In the genomic region with DNA sequence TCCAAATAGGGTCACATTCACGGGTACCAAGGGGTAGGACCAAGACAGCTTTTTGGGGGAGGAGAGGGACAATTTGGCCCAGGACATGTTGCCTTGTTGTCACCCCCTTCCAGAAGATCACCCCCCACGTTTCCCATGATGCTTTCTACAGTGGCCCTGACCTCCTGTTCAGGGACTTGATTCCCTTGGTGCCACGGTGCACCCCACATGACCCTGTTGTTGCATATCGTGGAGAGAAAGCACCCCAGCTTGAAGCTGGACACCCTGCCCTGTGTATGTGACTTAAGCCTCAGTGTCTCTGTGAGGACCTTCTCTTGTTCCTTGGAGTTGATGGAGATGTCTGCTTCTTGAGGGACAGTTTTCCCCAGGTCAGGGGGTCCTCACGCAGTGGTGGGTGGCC, we compare ENCODE assay signal across 29 cellular contexts. TPM values are rescaled to one million over a fixed set of nuclear protein-coding genes. Genes with fewer than 3 reads are reported as not detected.
"Had no signal": no experiment of that assay in that cellular context is flagged by ENCODE, and none has a peak within 500 bp of the region (broad histone marks: within the 10 kb centered on the region; RNA-seq: fewer than 3 reads in every experiment).

No MANE protein-coding gene starts in this region.

- H3K4me3 ChIP-seq: ascending aorta, SJCRH30, SK-N-MC had no signal

- H3K27ac ChIP-seq: SK-N-MC, WERI-Rb-1 had no signal

- H3K36me3 Mint-ChIP-seq: activated CD8-positive, alpha-beta memory T cell treated with anti-CD3 and anti-CD28 coated beads, Interleukin-2, amount 10 ng/mL, durations not matched to agents 7 days and 5 days; activated naive CD4-positive, alpha-beta T cell treated with anti-CD3 and anti-CD28 coated beads, Interleukin-2, amount 50 U/mL, for 24 hours had no signal

- H3K27ac Mint-ChIP-seq: activated CD4-positive, alpha-beta memory T cell treated with anti-CD3 and anti-CD28 coated beads, Interleukin-2, amount 10 ng/mL, durations not matched to agents 7 days and 5 days; activated CD8-positive, alpha-beta memory T cell treated with anti-CD3 and anti-CD28 coated beads, Interleukin-2, amount 10 ng/mL, durations not matched to agents 7 days and 5 days; activated naive CD4-positive, alpha-beta T cell treated with anti-CD3 and anti-CD28 coated beads, Interleukin-2, amount 50 U/mL, for 24 hours had no signal

- H3K27me3 ChIP-seq: ascending aorta, SJCRH30 had no signal

- H3K27me3 Mint-ChIP-seq: activated CD8-positive, alpha-beta memory T cell treated with anti-CD3 and anti-CD28 coated beads, Interleukin-2, amount 10 ng/mL, durations not matched to agents 7 days and 5 days; activated naive CD4-positive, alpha-beta T cell treated with anti-CD3 and anti-CD28 coated beads, Interleukin-2, amount 50 U/mL, for 24 hours had no signal

- DNase-seq: activated CD4-positive, alpha-beta memory T cell treated with anti-CD3 and anti-CD28 coated beads, Interleukin-2, amount 10 ng/mL, durations not matched to agents 7 days and 5 days; activated CD4-positive, alpha-beta T cell treated with anti-CD3 and anti-CD28 coated beads for 1 hour; activated CD4-positive, alpha-beta T cell treated with anti-CD3 and anti-CD28 coated beads for 48 hours; activated CD4-positive, CD25-positive, alpha-beta regulatory T cell; activated CD8-positive, alpha-beta memory T cell treated with anti-CD3 and anti-CD28 coated beads for 24 hours; activated CD8-positive, alpha-beta memory T cell treated with anti-CD3 and anti-CD28 coated beads, Interleukin-2, amount 10 ng/mL, durations not matched to agents 7 days and 5 days; activated CD8-positive, alpha-beta memory T cell treated with anti-CD3 and anti-CD28 coated beads, Interleukin-2, amount 50 U/mL, for 48 hours; activated effector memory CD4-positive, alpha-beta T cell treated with Interleukin-2 at 50 U/mL for 16 hours; activated T-cell treated with anti-CD3 and anti-CD28 coated beads, Interleukin-2, amount 50 U/mL, for 48 hours; amniotic stem cell; Karpas-422; KBM-7; NCI-H1105; NCI-H1417 treated with DMSO at 0.1 percent for 48 hours; NCI-H1930; NCI-H2081 treated with DMSO at 0.1 percent for 48 hours; NCI-H226; NCI-H524 treated with DMSO at 0.1 percent for 48 hours; Right ventricle myocardium superior; SJCRH30; T1000; WERI-Rb-1 had no signal

- H3K9me3 Mint-ChIP-seq: activated CD4-positive, alpha-beta memory T cell treated with anti-CD3 and anti-CD28 coated beads, Interleukin-2, amount 10 ng/mL, durations not matched to agents 7 days and 5 days; activated naive CD4-positive, alpha-beta T cell treated with anti-CD3 and anti-CD28 coated beads, Interleukin-2, amount 50 U/mL, for 24 hours had no signal

- H3K9me3 ChIP-seq: ascending aorta, SJCRH30 had no signal

- ATAC-seq: activated CD8-positive, alpha-beta memory T cell treated with anti-CD3 and anti-CD28 coated beads, Interleukin-2, amount 10 ng/mL, durations not matched to agents 7 days and 5 days had no signal

- H3K4me3 Mint-ChIP-seq: activated CD4-positive, alpha-beta memory T cell treated with anti-CD3 and anti-CD28 coated beads, Interleukin-2, amount 10 ng/mL, durations not matched to agents 7 days and 5 days; activated CD8-positive, alpha-beta memory T cell treated with anti-CD3 and anti-CD28 coated beads, Interleukin-2, amount 10 ng/mL, durations not matched to agents 7 days and 5 days; activated naive CD4-positive, alpha-beta T cell treated with anti-CD3 and anti-CD28 coated beads, Interleukin-2, amount 50 U/mL, for 24 hours had no signal

- H3K36me3 ChIP-seq: SJCRH30 had no signal

RNA-seq across cellular contexts. Expression of a gene that starts 12.6 kb away (rescaled TPM):
- total RNA-seq: activated CD4-positive, alpha-beta memory T cell treated with anti-CD3 and anti-CD28 coated beads, Interleukin-2, amount 10 ng/mL, durations not matched to agents 7 days and 5 days; activated CD8-positive, alpha-beta memory T cell treated with anti-CD3 and anti-CD28 coated beads, Interleukin-2, amount 10 ng/mL, durations not matched to agents 7 days and 5 days; MCF 10A; NCI-H460; T-helper 1 cell treated with Interleukin-12 subunit alpha and Interleukin-12 subunit beta and Interleukin-4 antibody, amounts not matched to agents 30 ng/mL and 1 ng/mL, for 36 hours; T-helper 2 cell treated with Interferon-gamma antibody and Interleukin-4, amounts not matched to agents 100 ng/mL and 5 ng/mL, for 36 hours had no signal
